ENCODE assay signal across 1 cellular context in the genomic region with DNA sequence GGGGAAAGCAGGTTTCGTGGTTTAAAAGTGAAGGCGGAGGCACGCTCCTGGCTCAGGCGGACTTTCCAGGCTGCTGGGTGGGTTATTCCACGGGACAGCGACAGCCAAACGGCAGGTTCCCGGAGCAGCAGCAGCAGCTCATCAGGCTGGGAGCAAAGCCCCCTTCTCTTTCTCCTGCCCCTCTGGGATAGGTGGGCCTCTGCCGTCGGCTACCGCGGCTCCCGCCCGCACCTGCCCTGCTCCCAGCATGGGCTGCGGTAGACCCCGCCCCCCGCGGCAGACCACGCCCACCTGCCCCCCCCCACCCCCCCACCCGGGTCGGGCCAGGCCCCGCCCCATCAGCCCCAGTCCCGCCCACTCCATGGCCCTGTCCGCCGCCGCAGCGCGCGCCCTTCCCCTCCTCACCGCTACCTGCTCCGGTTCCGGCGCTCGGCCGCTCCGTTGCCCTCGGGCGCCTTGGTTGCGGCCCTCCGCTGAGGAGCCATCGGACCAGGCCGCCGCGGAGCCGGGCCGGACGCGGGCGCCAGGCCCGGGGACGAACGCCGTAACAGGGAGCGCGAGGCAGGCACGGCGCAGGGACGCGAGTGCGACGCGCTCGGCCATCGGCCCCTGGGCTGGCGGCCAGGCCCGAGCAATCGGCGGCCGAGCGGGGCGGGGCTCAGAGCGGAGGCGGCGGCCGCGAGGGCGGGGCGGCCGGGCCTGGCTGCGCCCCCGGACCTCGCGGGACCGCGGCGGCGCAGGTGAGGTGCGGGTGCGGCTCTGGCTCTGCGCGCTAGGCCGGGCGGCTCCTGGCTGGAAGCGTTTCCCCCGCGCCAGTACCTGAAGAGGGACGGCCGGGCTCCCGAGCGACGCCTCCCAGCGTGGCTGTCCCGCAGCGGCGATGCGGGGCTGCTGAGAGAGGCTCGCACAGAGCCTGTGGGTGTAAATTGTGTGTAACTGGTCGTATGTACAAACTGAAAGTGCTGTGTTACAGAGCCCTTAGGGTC.
TF ChIP-seq lines count a peak whose summit lies in the region.

A gene (plus strand): TSS at position 347 of the 986 bp plus-strand sequence. CDS start 1,453 bp downstream, outside the sequence.
A gene with protein sequence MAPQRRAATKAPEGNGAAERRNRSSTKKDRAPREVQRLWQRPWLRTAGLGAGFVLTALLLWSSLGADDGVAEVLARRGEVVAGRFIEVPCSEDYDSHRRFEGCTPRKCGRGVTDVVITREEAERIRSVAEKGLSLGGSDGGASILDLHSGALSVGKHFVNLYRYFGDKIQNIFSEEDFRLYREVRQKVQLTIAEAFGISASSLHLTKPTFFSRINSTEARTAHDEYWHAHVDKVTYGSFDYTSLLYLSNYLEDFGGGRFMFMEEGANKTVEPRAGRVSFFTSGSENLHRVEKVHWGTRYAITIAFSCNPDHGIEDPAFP (minus strand): TSS at position 586 of the 986 bp plus-strand sequence. CDS start 101 bp downstream, at position 485.

TF ChIP-seq in HepG2, 621 proteins besides CTCF, POLR2A, EP300 and RAD21 (continued from another document and continues in another):
- TF ChIP-seq, protein P1, sequence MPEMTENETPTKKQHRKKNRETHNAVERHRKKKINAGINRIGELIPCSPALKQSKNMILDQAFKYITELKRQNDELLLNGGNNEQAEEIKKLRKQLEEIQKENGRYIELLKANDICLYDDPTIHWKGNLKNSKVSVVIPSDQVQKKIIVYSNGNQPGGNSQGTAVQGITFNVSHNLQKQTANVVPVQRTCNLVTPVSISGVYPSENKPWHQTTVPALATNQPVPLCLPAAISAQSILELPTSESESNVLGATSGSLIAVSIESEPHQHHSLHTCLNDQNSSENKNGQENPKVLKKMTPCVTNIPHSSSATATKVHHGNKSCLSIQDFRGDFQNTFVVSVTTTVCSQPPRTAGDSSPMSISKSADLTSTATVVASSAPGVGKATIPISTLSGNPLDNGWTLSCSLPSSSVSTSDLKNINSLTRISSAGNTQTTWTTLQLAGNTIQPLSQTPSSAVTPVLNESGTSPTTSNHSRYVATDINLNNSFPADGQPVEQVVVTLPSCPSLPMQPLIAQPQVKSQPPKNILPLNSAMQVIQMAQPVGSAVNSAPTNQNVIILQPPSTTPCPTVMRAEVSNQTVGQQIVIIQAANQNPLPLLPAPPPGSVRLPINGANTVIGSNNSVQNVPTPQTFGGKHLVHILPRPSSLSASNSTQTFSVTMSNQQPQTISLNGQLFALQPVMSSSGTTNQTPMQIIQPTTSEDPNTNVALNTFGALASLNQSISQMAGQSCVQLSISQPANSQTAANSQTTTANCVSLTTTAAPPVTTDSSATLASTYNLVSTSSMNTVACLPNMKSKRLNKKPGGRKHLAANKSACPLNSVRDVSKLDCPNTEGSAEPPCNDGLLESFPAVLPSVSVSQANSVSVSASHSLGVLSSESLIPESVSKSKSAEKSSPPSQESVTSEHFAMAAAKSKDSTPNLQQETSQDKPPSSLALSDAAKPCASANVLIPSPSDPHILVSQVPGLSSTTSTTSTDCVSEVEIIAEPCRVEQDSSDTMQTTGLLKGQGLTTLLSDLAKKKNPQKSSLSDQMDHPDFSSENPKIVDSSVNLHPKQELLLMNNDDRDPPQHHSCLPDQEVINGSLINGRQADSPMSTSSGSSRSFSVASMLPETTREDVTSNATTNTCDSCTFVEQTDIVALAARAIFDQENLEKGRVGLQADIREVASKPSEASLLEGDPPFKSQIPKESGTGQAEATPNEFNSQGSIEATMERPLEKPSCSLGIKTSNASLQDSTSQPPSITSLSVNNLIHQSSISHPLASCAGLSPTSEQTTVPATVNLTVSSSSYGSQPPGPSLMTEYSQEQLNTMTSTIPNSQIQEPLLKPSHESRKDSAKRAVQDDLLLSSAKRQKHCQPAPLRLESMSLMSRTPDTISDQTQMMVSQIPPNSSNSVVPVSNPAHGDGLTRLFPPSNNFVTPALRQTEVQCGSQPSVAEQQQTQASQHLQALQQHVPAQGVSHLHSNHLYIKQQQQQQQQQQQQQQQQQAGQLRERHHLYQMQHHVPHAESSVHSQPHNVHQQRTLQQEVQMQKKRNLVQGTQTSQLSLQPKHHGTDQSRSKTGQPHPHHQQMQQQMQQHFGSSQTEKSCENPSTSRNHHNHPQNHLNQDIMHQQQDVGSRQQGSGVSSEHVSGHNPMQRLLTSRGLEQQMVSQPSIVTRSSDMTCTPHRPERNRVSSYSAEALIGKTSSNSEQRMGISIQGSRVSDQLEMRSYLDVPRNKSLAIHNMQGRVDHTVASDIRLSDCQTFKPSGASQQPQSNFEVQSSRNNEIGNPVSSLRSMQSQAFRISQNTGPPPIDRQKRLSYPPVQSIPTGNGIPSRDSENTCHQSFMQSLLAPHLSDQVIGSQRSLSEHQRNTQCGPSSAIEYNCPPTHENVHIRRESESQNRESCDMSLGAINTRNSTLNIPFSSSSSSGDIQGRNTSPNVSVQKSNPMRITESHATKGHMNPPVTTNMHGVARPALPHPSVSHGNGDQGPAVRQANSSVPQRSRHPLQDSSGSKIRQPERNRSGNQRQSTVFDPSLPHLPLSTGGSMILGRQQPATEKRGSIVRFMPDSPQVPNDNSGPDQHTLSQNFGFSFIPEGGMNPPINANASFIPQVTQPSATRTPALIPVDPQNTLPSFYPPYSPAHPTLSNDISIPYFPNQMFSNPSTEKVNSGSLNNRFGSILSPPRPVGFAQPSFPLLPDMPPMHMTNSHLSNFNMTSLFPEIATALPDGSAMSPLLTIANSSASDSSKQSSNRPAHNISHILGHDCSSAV (CRISPR knock-in tag; IDR thresholded peaks at IDR 0.05; ENCODE audit: borderline replicate concordance) = no peak
- TF ChIP-seq HDAC2 (CRISPR knock-in tag; IDR thresholded peaks at IDR 0.05) (0 out of 2 replicates have a peak, but pooled peaks have one; percentile 12), RORA (CRISPR knock-in tag; IDR thresholded peaks at IDR 0.05) (no peak), ZNF124 (CRISPR knock-in tag; IDR thresholded peaks at IDR 0.05) (no peak), REPIN1 (CRISPR knock-in tag; IDR thresholded peaks at IDR 0.05; ENCODE audit: borderline replicate concordance, low read depth) (peak; percentile 91), ZKSCAN1 (IDR thresholded peaks at IDR 0.05; ENCODE audit: low read length) (no peak), PAF1 (CRISPR knock-in tag; IDR thresholded peaks at IDR 0.05) (no peak), PCBP2 (optimal IDR thresholded peaks at IDR 0.05; ENCODE audit: low read depth, low read length, poor library complexity, severe bottlenecking) (no peak), ZMYM2 (CRISPR knock-in tag; IDR thresholded peaks at IDR 0.05) (no peak), THYN1 (CRISPR knock-in tag; IDR thresholded peaks at IDR 0.05; ENCODE audit: borderline replicate concordance, low read depth) (0 out of 2 replicates have a peak, but pooled peaks have one; percentile 64), ZNF337 (CRISPR knock-in tag; IDR thresholded peaks at IDR 0.05; ENCODE audit: borderline replicate concordance, low read depth) (no peak; the same call in 1 of the 2 replicates), ZFP37 (CRISPR knock-in tag; IDR thresholded peaks at IDR 0.05; ENCODE audit: borderline replicate concordance) (no peak), TBX3 (IDR thresholded peaks at IDR 0.05; ENCODE audit: borderline replicate concordance) (no peak), PCBP1 (IDR thresholded peaks at IDR 0.05; ENCODE audit: borderline replicate concordance, low read depth, low read length) (no peak), ZNF431 (CRISPR knock-in tag; IDR thresholded peaks at IDR 0.05; ENCODE audit: borderline replicate concordance, low read depth) (0 out of 2 replicates have a peak, but pooled peaks have one; percentile 45), SAFB2 (CRISPR knock-in tag; IDR thresholded peaks at IDR 0.05; ENCODE audit: borderline replicate concordance, low read depth) (peak; percentile 90), ZBTB38 (CRISPR knock-in tag; IDR thresholded peaks at IDR 0.05) (peak; percentile 87; the same call in 1 of the 2 replicates), SRSF9 (IDR thresholded peaks at IDR 0.05; ENCODE audit: borderline replicate concordance, insufficient read depth, low read depth, low read length, poor library complexity, severe bottlenecking) (no peak), ZFP41 (CRISPR knock-in tag; IDR thresholded peaks at IDR 0.05; ENCODE audit: borderline replicate concordance) (peak; percentile 49; the same call in 1 of the 2 replicates), ZNF17 (CRISPR knock-in tag; IDR thresholded peaks at IDR 0.05) (no peak), ZNF24 (IDR thresholded peaks at IDR 0.05) (0 out of 2 replicates have a peak, but pooled peaks have one; percentile 20), ZNF235 (CRISPR knock-in tag; IDR thresholded peaks at IDR 0.05; ENCODE audit: borderline replicate concordance) (0 out of 2 replicates have a peak, but pooled peaks have one; percentile 53)
- TF ChIP-seq, protein P2, sequence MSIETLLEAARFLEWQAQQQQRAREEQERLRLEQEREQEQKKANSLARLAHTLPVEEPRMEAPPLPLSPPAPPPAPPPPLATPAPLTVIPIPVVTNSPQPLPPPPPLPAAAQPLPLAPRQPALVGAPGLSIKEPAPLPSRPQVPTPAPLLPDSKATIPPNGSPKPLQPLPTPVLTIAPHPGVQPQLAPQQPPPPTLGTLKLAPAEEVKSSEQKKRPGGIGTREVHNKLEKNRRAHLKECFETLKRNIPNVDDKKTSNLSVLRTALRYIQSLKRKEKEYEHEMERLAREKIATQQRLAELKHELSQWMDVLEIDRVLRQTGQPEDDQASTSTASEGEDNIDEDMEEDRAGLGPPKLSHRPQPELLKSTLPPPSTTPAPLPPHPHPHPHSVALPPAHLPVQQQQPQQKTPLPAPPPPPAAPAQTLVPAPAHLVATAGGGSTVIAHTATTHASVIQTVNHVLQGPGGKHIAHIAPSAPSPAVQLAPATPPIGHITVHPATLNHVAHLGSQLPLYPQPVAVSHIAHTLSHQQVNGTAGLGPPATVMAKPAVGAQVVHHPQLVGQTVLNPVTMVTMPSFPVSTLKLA (IDR thresholded peaks at IDR 0.05) = no peak
- TF ChIP-seq, protein P3, sequence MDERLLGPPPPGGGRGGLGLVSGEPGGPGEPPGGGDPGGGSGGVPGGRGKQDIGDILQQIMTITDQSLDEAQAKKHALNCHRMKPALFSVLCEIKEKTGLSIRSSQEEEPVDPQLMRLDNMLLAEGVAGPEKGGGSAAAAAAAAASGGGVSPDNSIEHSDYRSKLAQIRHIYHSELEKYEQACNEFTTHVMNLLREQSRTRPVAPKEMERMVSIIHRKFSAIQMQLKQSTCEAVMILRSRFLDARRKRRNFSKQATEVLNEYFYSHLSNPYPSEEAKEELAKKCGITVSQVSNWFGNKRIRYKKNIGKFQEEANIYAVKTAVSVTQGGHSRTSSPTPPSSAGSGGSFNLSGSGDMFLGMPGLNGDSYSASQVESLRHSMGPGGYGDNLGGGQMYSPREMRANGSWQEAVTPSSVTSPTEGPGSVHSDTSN (CRISPR knock-in tag; IDR thresholded peaks at IDR 0.05) = no peak
- TF ChIP-seq, protein P4, sequence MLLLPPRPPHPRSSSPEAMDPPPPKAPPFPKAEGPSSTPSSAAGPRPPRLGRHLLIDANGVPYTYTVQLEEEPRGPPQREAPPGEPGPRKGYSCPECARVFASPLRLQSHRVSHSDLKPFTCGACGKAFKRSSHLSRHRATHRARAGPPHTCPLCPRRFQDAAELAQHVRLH (CRISPR knock-in tag; IDR thresholded peaks at IDR 0.05; ENCODE audit: borderline replicate concordance, low read depth) = peak; percentile 44; the same call in 1 of the 2 replicates
- TF ChIP-seq, protein P5, sequence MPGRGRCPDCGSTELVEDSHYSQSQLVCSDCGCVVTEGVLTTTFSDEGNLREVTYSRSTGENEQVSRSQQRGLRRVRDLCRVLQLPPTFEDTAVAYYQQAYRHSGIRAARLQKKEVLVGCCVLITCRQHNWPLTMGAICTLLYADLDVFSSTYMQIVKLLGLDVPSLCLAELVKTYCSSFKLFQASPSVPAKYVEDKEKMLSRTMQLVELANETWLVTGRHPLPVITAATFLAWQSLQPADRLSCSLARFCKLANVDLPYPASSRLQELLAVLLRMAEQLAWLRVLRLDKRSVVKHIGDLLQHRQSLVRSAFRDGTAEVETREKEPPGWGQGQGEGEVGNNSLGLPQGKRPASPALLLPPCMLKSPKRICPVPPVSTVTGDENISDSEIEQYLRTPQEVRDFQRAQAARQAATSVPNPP (CRISPR knock-in tag; IDR thresholded peaks at IDR 0.05) = peak; percentile 92
- TF ChIP-seq, protein P6, sequence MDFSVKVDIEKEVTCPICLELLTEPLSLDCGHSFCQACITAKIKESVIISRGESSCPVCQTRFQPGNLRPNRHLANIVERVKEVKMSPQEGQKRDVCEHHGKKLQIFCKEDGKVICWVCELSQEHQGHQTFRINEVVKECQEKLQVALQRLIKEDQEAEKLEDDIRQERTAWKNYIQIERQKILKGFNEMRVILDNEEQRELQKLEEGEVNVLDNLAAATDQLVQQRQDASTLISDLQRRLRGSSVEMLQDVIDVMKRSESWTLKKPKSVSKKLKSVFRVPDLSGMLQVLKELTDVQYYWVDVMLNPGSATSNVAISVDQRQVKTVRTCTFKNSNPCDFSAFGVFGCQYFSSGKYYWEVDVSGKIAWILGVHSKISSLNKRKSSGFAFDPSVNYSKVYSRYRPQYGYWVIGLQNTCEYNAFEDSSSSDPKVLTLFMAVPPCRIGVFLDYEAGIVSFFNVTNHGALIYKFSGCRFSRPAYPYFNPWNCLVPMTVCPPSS (IDR thresholded peaks at IDR 0.05) = no peak
- TF ChIP-seq, protein P7, sequence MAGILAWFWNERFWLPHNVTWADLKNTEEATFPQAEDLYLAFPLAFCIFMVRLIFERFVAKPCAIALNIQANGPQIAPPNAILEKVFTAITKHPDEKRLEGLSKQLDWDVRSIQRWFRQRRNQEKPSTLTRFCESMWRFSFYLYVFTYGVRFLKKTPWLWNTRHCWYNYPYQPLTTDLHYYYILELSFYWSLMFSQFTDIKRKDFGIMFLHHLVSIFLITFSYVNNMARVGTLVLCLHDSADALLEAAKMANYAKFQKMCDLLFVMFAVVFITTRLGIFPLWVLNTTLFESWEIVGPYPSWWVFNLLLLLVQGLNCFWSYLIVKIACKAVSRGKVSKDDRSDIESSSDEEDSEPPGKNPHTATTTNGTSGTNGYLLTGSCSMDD (CRISPR knock-in tag; IDR thresholded peaks at IDR 0.05) = 0 out of 2 replicates have a peak, but pooled peaks have one; percentile 43
- TF ChIP-seq, protein P8, sequence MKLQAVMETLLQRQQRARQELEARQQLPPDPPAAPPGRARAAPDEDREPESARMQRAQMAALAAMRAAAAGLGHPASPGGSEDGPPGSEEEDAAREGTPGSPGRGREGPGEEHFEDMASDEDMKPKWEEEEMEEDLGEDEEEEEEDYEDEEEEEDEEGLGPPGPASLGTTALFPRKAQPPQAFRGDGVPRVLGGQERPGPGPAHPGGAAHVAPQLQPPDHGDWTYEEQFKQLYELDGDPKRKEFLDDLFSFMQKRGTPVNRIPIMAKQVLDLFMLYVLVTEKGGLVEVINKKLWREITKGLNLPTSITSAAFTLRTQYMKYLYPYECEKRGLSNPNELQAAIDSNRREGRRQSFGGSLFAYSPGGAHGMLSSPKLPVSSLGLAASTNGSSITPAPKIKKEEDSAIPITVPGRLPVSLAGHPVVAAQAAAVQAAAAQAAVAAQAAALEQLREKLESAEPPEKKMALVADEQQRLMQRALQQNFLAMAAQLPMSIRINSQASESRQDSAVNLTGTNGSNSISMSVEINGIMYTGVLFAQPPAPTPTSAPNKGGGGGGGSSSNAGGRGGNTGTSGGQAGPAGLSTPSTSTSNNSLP (IDR thresholded peaks at IDR 0.05; ENCODE audit: low read depth, low read length) = no peak; the same call in 1 of the 2 replicates
- TF ChIP-seq, protein P9, sequence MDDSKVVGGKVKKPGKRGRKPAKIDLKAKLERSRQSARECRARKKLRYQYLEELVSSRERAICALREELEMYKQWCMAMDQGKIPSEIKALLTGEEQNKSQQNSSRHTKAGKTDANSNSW (CRISPR knock-in tag; IDR thresholded peaks at IDR 0.05; ENCODE audit: borderline replicate concordance) = no peak; the same call in 1 of the 2 replicates
- TF ChIP-seq, protein P10, sequence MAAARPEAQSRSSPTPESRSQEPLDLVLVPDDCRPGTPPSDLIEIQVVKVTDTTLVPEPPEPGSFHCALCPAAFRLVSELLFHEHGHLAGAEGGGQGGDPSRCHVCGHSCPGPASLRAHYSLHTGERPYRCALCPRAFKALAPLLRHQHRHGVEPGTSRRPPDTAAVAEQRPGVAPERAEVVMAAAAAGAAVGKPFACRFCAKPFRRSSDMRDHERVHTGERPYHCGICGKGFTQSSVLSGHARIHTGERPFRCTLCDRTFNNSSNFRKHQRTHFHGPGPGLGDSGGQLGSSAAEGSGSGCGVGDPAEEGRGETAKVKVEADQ (CRISPR knock-in tag; IDR thresholded peaks at IDR 0.05; ENCODE audit: borderline replicate concordance) = peak; percentile 97
